ENCODE assay signal across 7 cellular contexts in the genomic region with DNA sequence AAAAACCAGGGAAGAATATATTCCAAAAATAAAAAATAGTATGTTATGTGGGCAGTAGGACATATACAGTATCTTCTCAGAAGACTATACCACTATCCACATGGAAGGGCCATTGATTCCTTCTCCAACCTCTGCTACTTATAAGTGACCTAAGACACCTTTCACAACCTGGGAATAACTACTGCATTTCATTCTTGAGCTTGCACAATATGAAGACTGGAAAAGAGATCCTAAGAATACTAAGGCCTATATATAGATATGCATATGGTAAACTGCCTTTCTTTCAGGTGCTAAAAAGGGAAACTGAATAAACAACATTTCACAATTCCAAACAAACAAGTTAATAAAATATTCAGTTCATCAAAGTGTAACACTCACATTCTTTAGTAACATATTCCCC.
"Had no signal": no experiment of that assay in that cellular context is flagged by ENCODE, and none has a peak within 500 bp of the region (broad histone marks: within the 10 kb centered on the region; RNA-seq: fewer than 3 reads in every experiment).

No MANE protein-coding gene starts in this region.

- H3K9me3 Mint-ChIP-seq: H9 had no signal

- DNase-seq: GM23248, H9, HCEC 1CT, IMR-90 had no signal

- H2AFZ ChIP-seq: GM23248 had no signal

- H3K27ac ChIP-seq: GM23248 had no signal

- H3K27ac Mint-ChIP-seq: H9 had no signal

- H3K4me3 Mint-ChIP-seq: H9 had no signal

- H3K9ac ChIP-seq: GM23248 had no signal

- FAIRE-seq: H1, H54, HTR-8/SVneo had no signal

- H3K4me1 Mint-ChIP-seq: H9 had no signal

- H3K4me3 ChIP-seq: GM23248 had no signal
